In genomic region chr4:185559251-185559912, GRCh38 we compare ENCODE assay signal across 3 cellular contexts. TPM values are rescaled to one million over a fixed set of nuclear protein-coding genes. Genes with fewer than 3 reads are reported as not detected.
"Had no signal": no experiment of that assay in that cellular context is flagged by ENCODE, and none has a peak within 500 bp of the region (broad histone marks: within the 10 kb centered on the region; RNA-seq: fewer than 3 reads in every experiment).

No MANE protein-coding gene starts in this region.

RNA-seq across cellular contexts. Expression of gene PDLIM3, which starts 24.1 kb away (rescaled TPM):
- total RNA-seq: activated CD8-positive, alpha-beta T cell treated with anti-CD3 and anti-CD28 coated beads, Interleukin-2, amount 10 ng/mL, durations not matched to agents 7 days and 5 days; naive thymus-derived CD4-positive, alpha-beta T cell; T-helper 1 cell treated with Interleukin-12 subunit alpha and Interleukin-12 subunit beta and Interleukin-4 antibody, amounts not matched to agents 30 ng/mL and 1 ng/mL, for 36 hours had no signal
- polyA plus RNA-seq: naive thymus-derived CD4-positive, alpha-beta T cell had no signal
